ENCODE assay signal across 1 cellular context in the genomic region with DNA sequence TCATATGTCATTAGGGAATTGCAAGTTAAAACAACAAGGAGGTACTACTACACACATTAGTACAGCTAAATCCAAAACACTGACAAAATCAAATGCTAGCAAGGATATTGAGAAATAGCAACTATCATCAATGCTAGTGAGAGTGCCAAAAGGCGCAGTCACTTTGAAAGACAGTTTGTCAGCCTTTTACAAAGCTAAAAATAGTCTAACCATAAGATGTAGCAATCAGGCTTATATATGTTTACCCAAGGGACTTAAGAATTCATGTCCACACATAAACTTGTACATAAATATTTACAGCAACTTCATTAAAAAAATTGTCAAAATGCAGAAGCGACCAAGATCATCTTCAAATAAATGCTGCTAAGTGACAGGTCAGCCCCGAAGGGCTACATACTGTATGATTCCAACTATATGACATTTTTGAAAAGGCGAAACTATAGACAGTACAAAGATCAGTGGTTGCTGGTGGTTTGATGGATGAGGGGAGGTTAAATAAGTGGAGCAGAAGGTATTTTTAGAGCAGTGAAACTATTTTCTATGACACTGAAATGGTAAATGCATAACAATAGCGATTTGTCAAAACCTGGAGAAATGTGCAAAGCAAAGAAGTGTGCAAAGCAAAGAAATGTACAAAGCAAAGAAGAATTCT.
TF ChIP-seq lines count a peak whose summit lies in the region.

No MANE protein-coding gene starts in this region.

TF ChIP-seq in HCT116, 20 proteins besides CTCF, POLR2A, EP300 and RAD21 (continued from another document):
- TF ChIP-seq, protein P1, sequence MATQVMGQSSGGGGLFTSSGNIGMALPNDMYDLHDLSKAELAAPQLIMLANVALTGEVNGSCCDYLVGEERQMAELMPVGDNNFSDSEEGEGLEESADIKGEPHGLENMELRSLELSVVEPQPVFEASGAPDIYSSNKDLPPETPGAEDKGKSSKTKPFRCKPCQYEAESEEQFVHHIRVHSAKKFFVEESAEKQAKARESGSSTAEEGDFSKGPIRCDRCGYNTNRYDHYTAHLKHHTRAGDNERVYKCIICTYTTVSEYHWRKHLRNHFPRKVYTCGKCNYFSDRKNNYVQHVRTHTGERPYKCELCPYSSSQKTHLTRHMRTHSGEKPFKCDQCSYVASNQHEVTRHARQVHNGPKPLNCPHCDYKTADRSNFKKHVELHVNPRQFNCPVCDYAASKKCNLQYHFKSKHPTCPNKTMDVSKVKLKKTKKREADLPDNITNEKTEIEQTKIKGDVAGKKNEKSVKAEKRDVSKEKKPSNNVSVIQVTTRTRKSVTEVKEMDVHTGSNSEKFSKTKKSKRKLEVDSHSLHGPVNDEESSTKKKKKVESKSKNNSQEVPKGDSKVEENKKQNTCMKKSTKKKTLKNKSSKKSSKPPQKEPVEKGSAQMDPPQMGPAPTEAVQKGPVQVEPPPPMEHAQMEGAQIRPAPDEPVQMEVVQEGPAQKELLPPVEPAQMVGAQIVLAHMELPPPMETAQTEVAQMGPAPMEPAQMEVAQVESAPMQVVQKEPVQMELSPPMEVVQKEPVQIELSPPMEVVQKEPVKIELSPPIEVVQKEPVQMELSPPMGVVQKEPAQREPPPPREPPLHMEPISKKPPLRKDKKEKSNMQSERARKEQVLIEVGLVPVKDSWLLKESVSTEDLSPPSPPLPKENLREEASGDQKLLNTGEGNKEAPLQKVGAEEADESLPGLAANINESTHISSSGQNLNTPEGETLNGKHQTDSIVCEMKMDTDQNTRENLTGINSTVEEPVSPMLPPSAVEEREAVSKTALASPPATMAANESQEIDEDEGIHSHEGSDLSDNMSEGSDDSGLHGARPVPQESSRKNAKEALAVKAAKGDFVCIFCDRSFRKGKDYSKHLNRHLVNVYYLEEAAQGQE (IDR thresholded peaks at IDR 0.05; ENCODE audit: low read depth), result no peak
- TF ChIP-seq CEBPB (IDR thresholded peaks at IDR 0.05; ENCODE audit: low read depth) (no peak), SP1 (IDR thresholded peaks at IDR 0.05; ENCODE audit: low read depth) (no peak), FOSL1 (IDR thresholded peaks at IDR 0.05; ENCODE audit: low read depth) (no peak)
